ENCODE assay signal across 10 cellular contexts in genomic region chr5:175060264-175060663, GRCh38.
DNase-seq lines count a peak whose midpoint lies in the region; ATAC-seq and TF ChIP-seq lines count a peak whose summit lies in the region.
"Had no signal": no experiment of that assay in that cellular context is flagged by ENCODE, and none has a peak within 500 bp of the region (broad histone marks: within the 10 kb centered on the region; RNA-seq: fewer than 3 reads in every experiment).

No MANE protein-coding gene starts in this region.

- DNase-seq in activated CD8-positive, alpha-beta memory T cell treated with anti-CD3 and anti-CD28 coated beads, Interleukin-2, amount 10 ng/mL, durations not matched to agents 7 days and 5 days, result no peak
- no peak for DNase-seq in activated CD8-positive, alpha-beta memory T cell treated with anti-CD3 and anti-CD28 coated beads, Interleukin-2, amount 50 U/mL, for 4 hours
- DNase-seq in T-helper 2 cell treated with Interferon-gamma antibody and Interleukin-4, amounts not matched to agents 5 μg/mL and 100 μg/mL, for 36 hours (ENCODE audit: low spot score), result no peak
- no peak for DNase-seq in stomach
- DNase-seq: activated B cell treated with CpG ODN at 0.5 μM for 24 hours, foreskin fibroblast had no signal

- no peaks in the 10 kb centered on the region for H3K9me3 Mint-ChIP-seq in activated CD8-positive, alpha-beta memory T cell treated with anti-CD3 and anti-CD28 coated beads, Interleukin-2, amount 10 ng/mL, durations not matched to agents 7 days and 5 days (ENCODE audit: low read depth)
- H3K9me3 Mint-ChIP-seq in T-helper 2 cell treated with Interferon-gamma antibody and Interleukin-4, amounts not matched to agents 5 μg/mL and 100 μg/mL, for 36 hours, result no peaks in the 10 kb centered on the region
- H3K9me3 Mint-ChIP-seq: activated B cell treated with CpG ODN at 0.5 μM for 24 hours had no signal

- H3K36me3 Mint-ChIP-seq in activated CD8-positive, alpha-beta memory T cell treated with anti-CD3 and anti-CD28 coated beads, Interleukin-2, amount 10 ng/mL, durations not matched to agents 7 days and 5 days, result no peaks in the 10 kb centered on the region
- H3K36me3 Mint-ChIP-seq in T-helper 2 cell treated with Interferon-gamma antibody and Interleukin-4, amounts not matched to agents 5 μg/mL and 100 μg/mL, for 36 hours (ENCODE audit: low read depth), result no peaks in the 10 kb centered on the region

- no peak overlapping the region for H3K9ac ChIP-seq in iPS-15b (ENCODE audit: low read depth, low read length)

- H3K36me3 ChIP-seq in iPS-15b (ENCODE audit: control insufficient read depth, insufficient read depth, low read length) (no peaks in the 10 kb centered on the region), stomach (no peaks in the 10 kb centered on the region)

- TF ChIP-seq POLR2A in stomach (IDR thresholded peaks at IDR 0.05), result no peak

- CTCF ChIA-PET in activated CD8-positive, alpha-beta memory T cell treated with anti-CD3 and anti-CD28 coated beads, Interleukin-2, amount 10 ng/mL, durations not matched to agents 7 days and 5 days (lab: Charles Lee), result no interaction called here

- H3K27ac ChIP-seq in stomach, result peak overlapping the region in 3 of 5 donors; percentile 1 to 9 (median 3)

- H3K27me3 Mint-ChIP-seq in activated CD8-positive, alpha-beta memory T cell treated with anti-CD3 and anti-CD28 coated beads, Interleukin-2, amount 10 ng/mL, durations not matched to agents 7 days and 5 days, result peaks cover 27% of the 10 kb centered on the region
- peaks cover 28% of the 10 kb centered on the region for H3K27me3 Mint-ChIP-seq in T-helper 2 cell treated with Interferon-gamma antibody and Interleukin-4, amounts not matched to agents 5 μg/mL and 100 μg/mL, for 36 hours (ENCODE audit: low read depth)

- H3K27me3 ChIP-seq in iPS-15b (ENCODE audit: control insufficient read depth, insufficient read depth, low read length) (no peaks in the 10 kb centered on the region), stomach (no peaks in the 10 kb centered on the region)

- no peak overlapping the region for H3K27ac Mint-ChIP-seq in activated CD8-positive, alpha-beta memory T cell treated with anti-CD3 and anti-CD28 coated beads, Interleukin-2, amount 10 ng/mL, durations not matched to agents 7 days and 5 days
- H3K27ac Mint-ChIP-seq in T-helper 2 cell treated with Interferon-gamma antibody and Interleukin-4, amounts not matched to agents 5 μg/mL and 100 μg/mL, for 36 hours, result no peak overlapping the region
- H3K27ac Mint-ChIP-seq: activated B cell treated with CpG ODN at 0.5 μM for 24 hours had no signal

- H3K4me3 ChIP-seq in iPS-15b (ENCODE audit: low read depth, low read length) (peak overlapping the region; percentile 62), stomach (peak overlapping the region in 3 of 4 donors; percentile 15 to 31 (median 15))

- peaks cover 9% of the 10 kb centered on the region for H3K4me1 Mint-ChIP-seq in activated CD8-positive, alpha-beta memory T cell treated with anti-CD3 and anti-CD28 coated beads, Interleukin-2, amount 10 ng/mL, durations not matched to agents 7 days and 5 days
- H3K4me1 Mint-ChIP-seq in T-helper 2 cell treated with Interferon-gamma antibody and Interleukin-4, amounts not matched to agents 5 μg/mL and 100 μg/mL, for 36 hours (ENCODE audit: low read depth), result peaks cover 7% of the 10 kb centered on the region

- peak; percentile 33 for ATAC-seq in activated CD8-positive, alpha-beta memory T cell treated with anti-CD3 and anti-CD28 coated beads, Interleukin-2, amount 10 ng/mL, durations not matched to agents 7 days and 5 days
- no peak for ATAC-seq in GM19395 (IDR thresholded peaks at IDR 0.05; ENCODE audit: unreplicated experiment)
- ATAC-seq in GM21723 (IDR thresholded peaks at IDR 0.05; ENCODE audit: unreplicated experiment), result no peak
- ATAC-seq in HG02678 (IDR thresholded peaks at IDR 0.05; ENCODE audit: unreplicated experiment), result no peak

- intact Hi-C loops in stomach (cut with DNase I; ENCODE audit: low total_unique reads), result no loop called here

- no peak for TF ChIP-seq EP300 in stomach (IDR thresholded peaks at IDR 0.05)

- H3K4me3 Mint-ChIP-seq in activated CD8-positive, alpha-beta memory T cell treated with anti-CD3 and anti-CD28 coated beads, Interleukin-2, amount 10 ng/mL, durations not matched to agents 7 days and 5 days, result peak overlapping the region; percentile 64
- peak overlapping the region; percentile 64 for H3K4me3 Mint-ChIP-seq in T-helper 2 cell treated with Interferon-gamma antibody and Interleukin-4, amounts not matched to agents 5 μg/mL and 100 μg/mL, for 36 hours

- H3K9me3 ChIP-seq in iPS-15b (ENCODE audit: control insufficient read depth, insufficient read depth, low read length), result no peaks in the 10 kb centered on the region
- H3K9me3 ChIP-seq in stomach, result no peaks in the 10 kb centered on the region

- WGBS in stomach, 5 donors, result 40 to 63% (median 58%) methylated on average over 3 of the region's 3 CpGs

- H3K4me1 ChIP-seq in iPS-15b (ENCODE audit: control insufficient read depth, insufficient read depth, low read length) (peaks cover 9% of the 10 kb centered on the region), stomach (peaks cover 0 to 13% (median 5%) of the 10 kb centered on the region in 4 donors)

- no peak for TF ChIP-seq CTCF in stomach (IDR thresholded peaks at IDR 0.05)
